8 cellular contexts compared by ENCODE assay signal in genomic region chr19:4379383-4380253, GRCh38. TPM values are rescaled to one million over a fixed set of nuclear protein-coding genes. Genes with fewer than 3 reads are reported as not detected.
DNase-seq lines count a peak whose midpoint lies in the region; ATAC-seq and TF ChIP-seq lines count a peak whose summit lies in the region.

No MANE protein-coding gene starts in this region.

- peak overlapping the region; percentile 36 for H3K4me3 ChIP-seq in BLaER1
- H3K4me3 ChIP-seq in suprapubic skin: peak overlapping the region; percentile 1

- H4K20me1 ChIP-seq in BLaER1: peaks cover 100% of the 10 kb centered on the region

- H3K4me1 Mint-ChIP-seq in activated T-helper 1 cell treated with anti-CD3 and anti-CD28 coated beads, Interleukin-12 subunit alpha, Interleukin-12 subunit beta, Interleukin-2, Interleukin-4 antibody, amounts not matched to agents 30 ng/mL and 10 ng/mL and 1 ng/mL, durations not matched to agents 14 hours and 24 hours and 36 hours (ENCODE audit: low read depth): peaks cover 49% of the 10 kb centered on the region

- peak overlapping the region; percentile 78 for H3K4me3 Mint-ChIP-seq in activated T-helper 1 cell treated with anti-CD3 and anti-CD28 coated beads, Interleukin-12 subunit alpha, Interleukin-12 subunit beta, Interleukin-2, Interleukin-4 antibody, amounts not matched to agents 30 ng/mL and 10 ng/mL and 1 ng/mL, durations not matched to agents 14 hours and 24 hours and 36 hours

- peak overlapping the region; percentile 83 for H3K27ac Mint-ChIP-seq in activated T-helper 1 cell treated with anti-CD3 and anti-CD28 coated beads, Interleukin-12 subunit alpha, Interleukin-12 subunit beta, Interleukin-2, Interleukin-4 antibody, amounts not matched to agents 30 ng/mL and 10 ng/mL and 1 ng/mL, durations not matched to agents 14 hours and 24 hours and 36 hours

- H3K4me2 ChIP-seq in BLaER1: peak overlapping the region; percentile 100

- no peak for TF ChIP-seq POLR2A in suprapubic skin (IDR thresholded peaks at IDR 0.05)

- peaks cover 3% of the 10 kb centered on the region for H3K36me3 Mint-ChIP-seq in activated T-helper 1 cell treated with anti-CD3 and anti-CD28 coated beads, Interleukin-12 subunit alpha, Interleukin-12 subunit beta, Interleukin-2, Interleukin-4 antibody, amounts not matched to agents 30 ng/mL and 10 ng/mL and 1 ng/mL, durations not matched to agents 14 hours and 24 hours and 36 hours (ENCODE audit: low read depth)

- H3K27me3 ChIP-seq in BLaER1: no peaks in the 10 kb centered on the region
- no peaks in the 10 kb centered on the region for H3K27me3 ChIP-seq in suprapubic skin

- H3K27ac ChIP-seq in BLaER1 (peak overlapping the region; percentile 3; the same call in 1 of the 2 replicates), suprapubic skin (peak overlapping the region; percentile 93)

- WGBS in suprapubic skin: 45% methylated on average over 20 of the region's 20 CpGs

- peak overlapping the region; percentile 55 for H3K9ac ChIP-seq in BLaER1

- TF ChIP-seq CTCF in suprapubic skin (IDR thresholded peaks at IDR 0.05): no peak

- no peaks in the 10 kb centered on the region for H3K9me3 Mint-ChIP-seq in activated T-helper 1 cell treated with anti-CD3 and anti-CD28 coated beads, Interleukin-12 subunit alpha, Interleukin-12 subunit beta, Interleukin-2, Interleukin-4 antibody, amounts not matched to agents 30 ng/mL and 10 ng/mL and 1 ng/mL, durations not matched to agents 14 hours and 24 hours and 36 hours

- peak; percentile 47 for ATAC-seq in HG03066 (IDR thresholded peaks at IDR 0.05; ENCODE audit: low read depth, unreplicated experiment)
- ATAC-seq in left colon: peak; percentile 49

- H3K4me1 ChIP-seq in BLaER1 (peaks cover 84% of the 10 kb centered on the region), suprapubic skin (peaks cover 87% of the 10 kb centered on the region)

- no peaks in the 10 kb centered on the region for H3K9me3 ChIP-seq in BLaER1
- no peaks in the 10 kb centered on the region for H3K9me3 ChIP-seq in suprapubic skin

- intact Hi-C loops in activated T-helper 1 cell treated with anti-CD3 and anti-CD28 coated beads, Interleukin-12 subunit alpha, Interleukin-12 subunit beta, Interleukin-2, Interleukin-4 antibody, amounts not matched to agents 30 ng/mL and 10 ng/mL and 1 ng/mL, durations not matched to agents 14 hours and 24 hours and 36 hours (cut with micrococcal nuclease): loop anchor here (1.0 kb wide), 2 partner anchors 10 to 21 kb away; partner anchors contain the start of gene SH3GL1
- intact Hi-C loops in left colon (cut with DNase I, micrococcal nuclease): no loop called here

- H3K27me3 Mint-ChIP-seq in activated T-helper 1 cell treated with anti-CD3 and anti-CD28 coated beads, Interleukin-12 subunit alpha, Interleukin-12 subunit beta, Interleukin-2, Interleukin-4 antibody, amounts not matched to agents 30 ng/mL and 10 ng/mL and 1 ng/mL, durations not matched to agents 14 hours and 24 hours and 36 hours (ENCODE audit: insufficient read depth): no peaks in the 10 kb centered on the region

- TF ChIP-seq EP300 in suprapubic skin (IDR thresholded peaks at IDR 0.05): no peak

- DNase-seq in activated T-helper 1 cell treated with anti-CD3 and anti-CD28 coated beads, Interleukin-12 subunit alpha, Interleukin-12 subunit beta, Interleukin-2, Interleukin-4 antibody, amounts not matched to agents 30 ng/mL and 10 ng/mL and 1 ng/mL, durations not matched to agents 14 hours and 24 hours and 36 hours (ENCODE audit: low spot score): no peak
- DNase-seq in left colon (peak in 1 of 2 donors; percentile 59), suprapubic skin (ENCODE audit: low spot score in 2 of 2) (peak in 1 of 2 donors; percentile 74), UCSD-AML1 (lab: John Stamatoyannopoulos, UW; ENCODE audit: unreplicated experiment) (no peak)
- no peak for DNase-seq in effector CD4-positive, alpha-beta T cell
- no peak for DNase-seq in NK-92 treated with Interleukin-12 subunit alpha and Interleukin-12 subunit beta, amount 100 ng/mL, for 24 hours (lab: John Stamatoyannopoulos, UW)

- H3K36me3 ChIP-seq in BLaER1 (peaks cover 15% of the 10 kb centered on the region), suprapubic skin (peaks cover 9% of the 10 kb centered on the region)

RNA-seq across cellular contexts. Expression of gene SH3GL1, which starts 20.7 kb away (rescaled TPM):
- 50.3 and 54.2 TPM in 2 replicates for total RNA-seq in activated T-helper 1 cell treated with anti-CD3 and anti-CD28 coated beads, Interleukin-12 subunit alpha, Interleukin-12 subunit beta, Interleukin-2, Interleukin-4 antibody, amounts not matched to agents 30 ng/mL and 10 ng/mL and 1 ng/mL, durations not matched to agents 14 hours and 24 hours and 36 hours
- 10 to 100 TPM; 42.3 to 44.4 TPM for total RNA-seq in left colon
- 100 to 1,000 TPM in 1 of 4 donors, 10 to 100 TPM in 3; 67.0 to 103 (median 81.0) TPM for total RNA-seq in suprapubic skin

RNA-seq across cellular contexts. Expression of gene CHAF1A, which starts 22.8 kb away (rescaled TPM):
- total RNA-seq in activated T-helper 1 cell treated with anti-CD3 and anti-CD28 coated beads, Interleukin-12 subunit alpha, Interleukin-12 subunit beta, Interleukin-2, Interleukin-4 antibody, amounts not matched to agents 30 ng/mL and 10 ng/mL and 1 ng/mL, durations not matched to agents 14 hours and 24 hours and 36 hours: 106 and 107 TPM in 2 replicates
- total RNA-seq in left colon (10 to 100 TPM in 1 of 2 donors, 1 to 10 TPM in 1; 10.0 to 15.5 TPM), suprapubic skin (10 to 100 TPM in 2 of 4 donors, 1 to 10 TPM in 2; 8.5 to 20.4 (median 11.4) TPM)

RNA-seq across cellular contexts. Expression of gene MPND, which starts 36.3 kb away (rescaled TPM):
- total RNA-seq in activated T-helper 1 cell treated with anti-CD3 and anti-CD28 coated beads, Interleukin-12 subunit alpha, Interleukin-12 subunit beta, Interleukin-2, Interleukin-4 antibody, amounts not matched to agents 30 ng/mL and 10 ng/mL and 1 ng/mL, durations not matched to agents 14 hours and 24 hours and 36 hours: 15.7 and 19.3 TPM in 2 replicates
- total RNA-seq in left colon (10 to 100 TPM; 77.3 to 84.6 TPM), suprapubic skin (1 to 10 TPM; 6.5 to 9.5 (median 8.9) TPM)

RNA-seq across cellular contexts. Expression of gene STAP2, which starts 41.0 kb away (rescaled TPM):
- 12.9 and 15.0 TPM in 2 replicates for total RNA-seq in activated T-helper 1 cell treated with anti-CD3 and anti-CD28 coated beads, Interleukin-12 subunit alpha, Interleukin-12 subunit beta, Interleukin-2, Interleukin-4 antibody, amounts not matched to agents 30 ng/mL and 10 ng/mL and 1 ng/mL, durations not matched to agents 14 hours and 24 hours and 36 hours
- total RNA-seq in left colon: 100 to 1,000 TPM; 222 to 249 TPM
- total RNA-seq in suprapubic skin: 10 to 100 TPM; 67.0 to 93.1 (median 87.2) TPM
